32 cellular contexts compared by ENCODE assay signal in genomic region chr4:6960628-6961027, GRCh38.
"Had no signal": no experiment of that assay in that cellular context is flagged by ENCODE, and none has a peak within 500 bp of the region (broad histone marks: within the 10 kb centered on the region; RNA-seq: fewer than 3 reads in every experiment).

No MANE protein-coding gene starts in this region.

- H3K4me3 ChIP-seq: colonic mucosa, gastrocnemius medialis, heart left ventricle, left ventricle myocardium inferior, lung, mucosa of descending colon, ovary, psoas muscle, right lobe of liver, smooth muscle cell, thyroid gland had no signal

- H3K4me3 Mint-ChIP-seq: dendritic cell treated with granulocyte-macrophage colony-stimulating factor and Interleukin-4, amounts not matched to agents 40 ng/mL and 50 ng/mL, for 4 days; endodermal cell; memory B cell; mesothelial cell of epicardium; natural killer cell treated with Interleukin-12 subunit alpha and Interleukin-12 subunit beta and Interleukin-15 and Interleukin-18, amount 100 ng/mL, for 72 hours; neural crest cell; stimulated activated naive CD8-positive, alpha-beta T cell treated with anti-CD3 and anti-CD28 coated beads, Interleukin-15, amount 100 ng/mL, for 72 hours; type B pancreatic cell had no signal

- H3K27me3 Mint-ChIP-seq: dendritic cell treated with granulocyte-macrophage colony-stimulating factor and Interleukin-4, amounts not matched to agents 40 ng/mL and 50 ng/mL, for 4 days; memory B cell; naive B cell; natural killer cell treated with Interleukin-12 subunit alpha and Interleukin-12 subunit beta and Interleukin-15 and Interleukin-18, amount 100 ng/mL, for 72 hours; stimulated activated naive CD8-positive, alpha-beta T cell treated with anti-CD3 and anti-CD28 coated beads, Interleukin-15, amount 100 ng/mL, for 72 hours; type B pancreatic cell had no signal

- ATAC-seq: esophagus mucosa; gastrocnemius medialis; heart left ventricle; left cardiac atrium; mucosa of descending colon; natural killer cell treated with Interleukin-12 subunit alpha and Interleukin-12 subunit beta and Interleukin-15 and Interleukin-18, amount 100 ng/mL, for 72 hours; psoas muscle; right lobe of liver; stimulated activated naive CD8-positive, alpha-beta T cell treated with anti-CD3 and anti-CD28 coated beads, Interleukin-15, amount 100 ng/mL, for 72 hours had no signal

- H3K36me3 ChIP-seq: colonic mucosa, gastrocnemius medialis, heart left ventricle, left ventricle myocardium inferior, ovary, right lobe of liver, thyroid gland had no signal

- H3K36me3 Mint-ChIP-seq: memory B cell; mesothelial cell of epicardium; naive B cell; natural killer cell treated with Interleukin-12 subunit alpha and Interleukin-12 subunit beta and Interleukin-15 and Interleukin-18, amount 100 ng/mL, for 72 hours; type B pancreatic cell had no signal

- H3K27ac ChIP-seq: colonic mucosa, epithelial cell of prostate, gastrocnemius medialis, heart left ventricle, left ventricle myocardium inferior, ovary, psoas muscle, right lobe of liver, thyroid gland had no signal

- DNase-seq: colonic mucosa; effector CD8-positive, alpha-beta T cell; endodermal cell; foreskin fibroblast; gastrocnemius medialis; heart left ventricle; hippocampal formation; left cardiac atrium; left ventricle myocardium inferior; mucosa of descending colon; naive B cell; ovary; psoas muscle; stimulated activated CD4-positive, alpha-beta T cell treated with anti-CD3 and anti-CD28 coated beads, Interleukin-12 subunit alpha, Interleukin-12 subunit beta, amount 100 ng/mL, for 4 hours; stimulated activated CD4-positive, alpha-beta T cell treated with anti-CD3 and anti-CD28 coated beads, Interleukin-1b, Interleukin-23, amount 100 ng/mL, for 48 hours; stimulated activated CD4-positive, alpha-beta T cell treated with anti-CD3 and anti-CD28 coated beads, Interleukin-4, amount 100 ng/mL, for 1 hour; stimulated activated CD8-positive, alpha-beta memory T cell treated with anti-CD3 and anti-CD28 coated beads, Interleukin-4, amount 100 ng/mL, for 48 hours; stimulated activated naive CD4-positive, alpha-beta T cell; stimulated activated naive CD8-positive, alpha-beta T cell treated with anti-CD3 and anti-CD28 coated beads, Interleukin-15, amount 100 ng/mL, for 72 hours; thyroid gland had no signal

- H3K9me3 ChIP-seq: colonic mucosa, gastrocnemius medialis, heart left ventricle, left ventricle myocardium inferior, mucosa of descending colon, ovary, psoas muscle, right lobe of liver, thyroid gland had no signal

- H3K27me3 ChIP-seq: colonic mucosa, gastrocnemius medialis, heart left ventricle, ovary, right lobe of liver, thyroid gland had no signal

- FAIRE-seq: islet of Langerhans had no signal

- H3K4me2 ChIP-seq: smooth muscle cell had no signal

- H3K27ac Mint-ChIP-seq: memory B cell; mesothelial cell of epicardium; natural killer cell treated with Interleukin-12 subunit alpha and Interleukin-12 subunit beta and Interleukin-15 and Interleukin-18, amount 100 ng/mL, for 72 hours; stimulated activated naive CD8-positive, alpha-beta T cell treated with anti-CD3 and anti-CD28 coated beads, Interleukin-15, amount 100 ng/mL, for 72 hours had no signal
